Comparison of ENCODE assay signal across 10 cellular contexts in the genomic region with DNA sequence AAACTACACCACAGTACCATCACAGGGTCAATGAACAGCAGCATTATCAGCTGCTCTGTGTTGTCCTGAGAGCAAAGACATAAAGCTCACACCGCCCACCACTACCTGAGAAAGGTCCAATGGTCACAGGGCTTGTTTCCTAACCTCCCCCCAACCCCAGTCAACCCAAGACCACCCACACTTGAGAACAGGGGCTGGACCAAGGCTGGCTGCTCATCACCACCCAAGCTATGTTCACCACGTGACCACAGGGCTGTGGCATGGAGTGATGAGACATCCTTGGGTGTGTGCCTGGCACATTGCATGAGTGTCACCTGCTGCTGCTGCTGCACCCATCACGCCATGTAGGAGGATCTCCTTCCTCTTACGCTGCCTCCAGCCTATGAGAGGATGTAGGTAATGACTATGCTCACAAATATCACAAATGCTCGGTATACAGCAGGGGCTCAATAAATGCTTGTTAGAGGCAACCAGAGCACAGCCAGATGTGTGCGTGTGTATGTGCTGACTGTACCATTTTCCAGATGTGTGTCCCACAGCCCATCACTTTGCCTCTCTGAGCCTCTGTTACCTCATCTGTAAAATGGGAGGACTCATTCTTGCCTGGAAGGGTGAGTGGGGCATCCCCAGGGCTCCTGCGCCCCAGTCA. TPM values are rescaled to one million over a fixed set of nuclear protein-coding genes. Genes with fewer than 3 reads are reported as not detected.
DNase-seq lines count a peak whose midpoint lies in the region; ATAC-seq, FAIRE-seq and TF ChIP-seq lines count a peak whose summit lies in the region.
"Had no signal": no experiment of that assay in that cellular context is flagged by ENCODE, and none has a peak within 500 bp of the region (broad histone marks: within the 10 kb centered on the region; RNA-seq: fewer than 3 reads in every experiment).

No MANE protein-coding gene starts in this region.

- TF ChIP-seq CTCF in OCI-LY3 (IDR thresholded peaks at IDR 0.05; ENCODE audit: low read depth, low read length) (no peak), kidney (IDR thresholded peaks at IDR 0.05; ENCODE audit: borderline replicate concordance, extremely low read depth, insufficient read depth) (no peak)

- H3K9me3 Mint-ChIP-seq in naive B cell: peaks cover 0 to 3% (median 0%) of the 10 kb centered on the region in 7 donors
- H3K9me3 Mint-ChIP-seq: activated naive CD8-positive, alpha-beta T cell treated with anti-CD3 and anti-CD28 coated beads, Interleukin-2, amount 10 ng/mL, durations not matched to agents 7 days and 5 days had no signal

- ATAC-seq in GM21526 (IDR thresholded peaks at IDR 0.05; ENCODE audit: low FRiP score, unreplicated experiment) (peak; percentile 51), naive B cell (ENCODE audit: low read depth in 2 of 2) (peak; percentile 5 to 15), HG03571 (IDR thresholded peaks at IDR 0.05; ENCODE audit: unreplicated experiment) (no peak)

- peaks cover 4 to 37% (median 18%) of the 10 kb centered on the region in 3 donors for H3K27me3 Mint-ChIP-seq in naive B cell

- H3K4me3 ChIP-seq in OCI-LY3 (ENCODE audit: low read length) (no peak overlapping the region; the same call in 1 of the 2 replicates), kidney (ENCODE audit: low read length in 2 of 2) (no peak overlapping the region)

- H3K4me1 Mint-ChIP-seq in naive B cell: peaks cover 47 to 58% (median 57%) of the 10 kb centered on the region in 3 donors

- peak overlapping the region; percentile 72 to 97 (median 88) for H3K27ac Mint-ChIP-seq in naive B cell
- H3K27ac Mint-ChIP-seq: activated naive CD8-positive, alpha-beta T cell treated with anti-CD3 and anti-CD28 coated beads, Interleukin-2, amount 10 ng/mL, durations not matched to agents 7 days and 5 days had no signal

- no peak for DNase-seq in GM12891 (ENCODE audit: insufficient read length, low spot score)
- no peak for DNase-seq in naive B cell
- no peak for DNase-seq in H4 (ENCODE audit: low spot score)
- DNase-seq in kidney: no peak
- no peak for DNase-seq in occipital lobe (lab: John Stamatoyannopoulos, UW)
- DNase-seq: activated naive CD8-positive, alpha-beta T cell treated with anti-CD3 and anti-CD28 coated beads, Interleukin-2, amount 10 ng/mL, durations not matched to agents 7 days and 5 days; NCI-H1930 had no signal

- H3K27me3 ChIP-seq in OCI-LY3 (ENCODE audit: low read depth, low read length): peaks cover 59% of the 10 kb centered on the region

- peak overlapping the region in 4 of 8 donors; percentile 23 to 55 (median 40) for H3K4me3 Mint-ChIP-seq in naive B cell
- H3K4me3 Mint-ChIP-seq: activated naive CD8-positive, alpha-beta T cell treated with anti-CD3 and anti-CD28 coated beads, Interleukin-2, amount 10 ng/mL, durations not matched to agents 7 days and 5 days had no signal

- H4K20me1 ChIP-seq in OCI-LY3 (ENCODE audit: insufficient read depth, low read length): no peaks in the 10 kb centered on the region

- H3K4me2 ChIP-seq in OCI-LY3 (ENCODE audit: low read length): peak overlapping the region; percentile 84

- H3K9me3 ChIP-seq in OCI-LY3 (ENCODE audit: insufficient read depth, low read length) (no peaks in the 10 kb centered on the region), kidney (ENCODE audit: control insufficient read depth in 1 of 2, low read length in 2 of 2) (no peaks in the 10 kb centered on the region)

- intact Hi-C loops in kidney (cut with DNase I): no loop called here

- H3K9ac ChIP-seq in OCI-LY3 (ENCODE audit: low read length): no peak overlapping the region
- no peak overlapping the region for H3K9ac ChIP-seq in kidney (ENCODE audit: low read length in 2 of 2)

- no peaks in the 10 kb centered on the region for H3K36me3 Mint-ChIP-seq in naive B cell
- H3K36me3 Mint-ChIP-seq: activated naive CD8-positive, alpha-beta T cell treated with anti-CD3 and anti-CD28 coated beads, Interleukin-2, amount 10 ng/mL, durations not matched to agents 7 days and 5 days had no signal

- H3K79me2 ChIP-seq in OCI-LY3 (ENCODE audit: low read length): no peaks in the 10 kb centered on the region

- TF ChIP-seq POLR2A in GM12891 (IDR thresholded peaks at IDR 0.05; ENCODE audit: low read depth, low read length): no peak

- no peak overlapping the region for H3K27ac ChIP-seq in OCI-LY3 (ENCODE audit: low read length)
- H3K27ac ChIP-seq in kidney (ENCODE audit: low read depth in 2 of 2, low read length in 2 of 2): no peak overlapping the region

- H3K4me1 ChIP-seq in OCI-LY3 (ENCODE audit: low read length): peaks cover 39% of the 10 kb centered on the region
- H3K4me1 ChIP-seq in kidney (ENCODE audit: control insufficient read depth in 1 of 2, insufficient read depth in 1 of 2, low read depth in 1 of 2, low read length in 2 of 2): peaks cover 4 to 6% of the 10 kb centered on the region in 2 donors

- FAIRE-seq in GM12891 (lab: Jason Lieb, UNC) (peak; percentile 97), kidney (lab: Jason Lieb, UNC) (no peak)

- H2AFZ ChIP-seq in OCI-LY3 (ENCODE audit: low read depth, low read length): no peak overlapping the region

- H3K36me3 ChIP-seq in OCI-LY3 (replicated peaks; ENCODE audit: low read depth, low read length) (no peaks in the 10 kb centered on the region), kidney (ENCODE audit: control insufficient read depth in 1 of 2, insufficient read depth in 2 of 2, low read length in 2 of 2) (no peaks in the 10 kb centered on the region)

TF ChIP-seq in GM12891, 5 proteins besides CTCF, POLR2A, EP300 and RAD21:
- no peak for TF ChIP-seq POLR2AphosphoS5 (IDR thresholded peaks at IDR 0.05; ENCODE audit: low read depth, low read length)
- no peak for TF ChIP-seq PAX5 (IDR thresholded peaks at IDR 0.05; ENCODE audit: insufficient read depth, low read length, severe bottlenecking)
- no peak for TF ChIP-seq SPI1 (IDR thresholded peaks at IDR 0.05; ENCODE audit: low read depth, low read length)
- TF ChIP-seq TAF1 (IDR thresholded peaks at IDR 0.05; ENCODE audit: low read depth, low read length): no peak
- no peak for TF ChIP-seq POU2F2 (IDR thresholded peaks at IDR 0.05; ENCODE audit: low read depth, low read length)

RNA-seq across cellular contexts. Expression of a gene that starts 23.3 kb away (rescaled TPM):
- 3.3 TPM for polyA plus RNA-seq in GM12891 (2012; ENCODE audit: low read depth, missing spikeins)
- polyA plus RNA-seq in naive B cell (ENCODE audit: low read depth in 6 of 6) (under 1 TPM in 4 of 6 donors, not detected in 2; 0.24 to 0.44 (median 0.26) TPM), kidney (ENCODE audit: insufficient read depth, low read depth, low replicate concordance) (24.7 TPM)
- total RNA-seq in H4 (2014; rRNA removed; shearing (Covaris generic)): 6.8 and 10.6 TPM in 2 replicates
- total RNA-seq in kidney (46.6 TPM), occipital lobe (3.9 TPM)
